ENCODE assay signal across 21 cellular contexts in the genomic region with DNA sequence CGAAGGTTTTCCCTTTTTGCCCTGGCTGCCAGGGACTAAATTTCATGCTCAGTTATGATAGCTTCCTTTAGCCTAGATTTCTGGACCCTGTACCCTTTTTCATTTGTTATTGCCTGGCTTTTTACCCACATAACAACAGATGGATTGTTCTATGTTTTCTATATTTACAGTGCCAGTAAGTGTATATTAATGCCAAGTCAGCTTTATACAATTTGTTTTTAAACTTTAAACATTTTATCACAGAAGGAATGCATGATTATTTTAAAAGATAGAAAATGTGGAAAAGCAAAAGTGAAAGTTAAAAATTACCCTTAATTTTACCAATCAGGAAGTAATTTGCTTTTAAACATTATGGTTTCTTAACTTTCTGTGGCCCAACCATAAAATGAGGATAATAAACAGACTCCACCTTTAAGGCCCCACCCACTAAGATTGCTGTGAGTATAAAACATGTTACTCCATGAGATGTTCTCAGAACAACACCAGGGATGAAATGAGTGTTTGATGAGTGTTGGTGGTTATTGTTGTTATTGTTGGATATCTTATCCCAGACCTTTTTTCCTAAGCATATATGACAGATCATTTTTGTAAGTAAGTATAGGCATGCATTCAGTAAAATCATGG.
DNase-seq lines count a peak whose midpoint lies in the region; ATAC-seq, FAIRE-seq and TF ChIP-seq lines count a peak whose summit lies in the region.
"Had no signal": no experiment of that assay in that cellular context is flagged by ENCODE, and none has a peak within 500 bp of the region (broad histone marks: within the 10 kb centered on the region; RNA-seq: fewer than 3 reads in every experiment).

No MANE protein-coding gene starts in this region.

- H3K27me3 ChIP-seq in ACC112 (ENCODE audit: insufficient read depth, low read length) = no peaks in the 10 kb centered on the region
- H3K27me3 ChIP-seq: left lung had no signal

- H3K79me2 ChIP-seq in ACC112 (ENCODE audit: control insufficient read depth, insufficient read depth, low read length, unreplicated experiment) = no peaks in the 10 kb centered on the region

- POLR2A ChIA-PET in HEK293 (lab: Yijun Ruan, JAX) = no interaction called here

- CTCF ChIA-PET in HEK293 (lab: Yijun Ruan, JAX) = interaction anchor here (0.6 kb wide), 1 partner anchor 21 kb away, joined by 3 read pairs; no protein-coding TSS in a partner anchor

- no peak overlapping the region for H3K4me3 Mint-ChIP-seq in brain
- H3K4me3 Mint-ChIP-seq: activated naive CD8-positive, alpha-beta T cell; effector memory CD8-positive, alpha-beta T cell; nephron progenitor cell had no signal

- DNase-seq in H54 (ENCODE audit: insufficient read length, low spot score) (no peak), NCI-H2029 (lab: John Stamatoyannopoulos, UW) (no peak)
- DNase-seq in activated CD8-positive, alpha-beta memory T cell treated with anti-CD3 and anti-CD28 coated beads for 24 hours = no peak
- DNase-seq: activated CD4-positive, alpha-beta T cell treated with anti-CD3 and anti-CD28 coated beads for 4 hours; DMS 273 treated with DMSO at 0.1 percent for 48 hours; effector memory CD8-positive, alpha-beta T cell; Kasumi-1; NCI-H1105 treated with DMSO at 0.1 percent for 48 hours; NCI-H2081; NCI-H82; nephron progenitor cell; stimulated activated CD8-positive, alpha-beta memory T cell treated with anti-CD3 and anti-CD28 coated beads, Interleukin-4, amount 100 ng/mL, for 48 hours had no signal

- peaks cover 13% of the 10 kb centered on the region for H3K4me1 ChIP-seq in ACC112 (ENCODE audit: control insufficient read depth, insufficient read depth, low read length, unreplicated experiment)
- peaks cover 7% of the 10 kb centered on the region for H3K4me1 ChIP-seq in HEK293 (ENCODE audit: control insufficient read depth, insufficient read depth, low read length)
- H3K4me1 ChIP-seq: left lung had no signal

- no peak for TF ChIP-seq POLR2A in H54 (IDR thresholded peaks at IDR 0.05; ENCODE audit: low read depth, low read length)

- H3K27ac Mint-ChIP-seq in brain = peak overlapping the region in 3 of 5 experiments; percentile 5 to 69 (median 21)
- H3K27ac Mint-ChIP-seq: activated naive CD8-positive, alpha-beta T cell; effector memory CD8-positive, alpha-beta T cell; nephron progenitor cell had no signal

- no peak for TF ChIP-seq CTCF in HEK293 (tag by site-specific recombination; IDR thresholded peaks at IDR 0.05)
- no peak for TF ChIP-seq CTCF in brain (conservative IDR thresholded peaks at IDR 0.05)

- no peaks in the 10 kb centered on the region for H3K9me3 ChIP-seq in HEK293 (ENCODE audit: control insufficient read depth, insufficient read depth, low read depth, low read length)
- H3K9me3 ChIP-seq: left lung had no signal

- H3K27me3 Mint-ChIP-seq in brain = no peaks in the 10 kb centered on the region
- H3K27me3 Mint-ChIP-seq: activated naive CD8-positive, alpha-beta T cell; effector memory CD8-positive, alpha-beta T cell had no signal

- H3K36me3 Mint-ChIP-seq in brain = no peaks in the 10 kb centered on the region
- H3K36me3 Mint-ChIP-seq: activated naive CD8-positive, alpha-beta T cell had no signal

- no peak for ATAC-seq in GM18867 (IDR thresholded peaks at IDR 0.05; ENCODE audit: unreplicated experiment)
- ATAC-seq: effector memory CD8-positive, alpha-beta T cell; HCT116; left lung; sciatic nerve had no signal

- no peaks in the 10 kb centered on the region for H3K9me3 Mint-ChIP-seq in brain
- H3K9me3 Mint-ChIP-seq: nephron progenitor cell had no signal

- no peak overlapping the region for H3K27ac ChIP-seq in ACC112 (ENCODE audit: low read depth, low read length)
- no peak overlapping the region for H3K27ac ChIP-seq in HEK293 (ENCODE audit: extremely low read depth, low read depth, low read length)
- H3K27ac ChIP-seq: left lung had no signal

- H3K4me3 ChIP-seq in ACC112 (ENCODE audit: low read depth, low read length) = peak overlapping the region; percentile 65
- H3K4me3 ChIP-seq in HEK293 (ENCODE audit: low read depth, low read length) = no peak overlapping the region
- H3K4me3 ChIP-seq: left lung had no signal

- FAIRE-seq in islet of Langerhans (lab: Jason Lieb, UNC) = peak; percentile 79
- no peak for FAIRE-seq in H54 (lab: Jason Lieb, UNC)

- H3K4me1 Mint-ChIP-seq in brain = no peaks in the 10 kb centered on the region

- peak overlapping the region; percentile 100 for H2AFZ ChIP-seq in ACC112 (ENCODE audit: low read length, unreplicated experiment)

- H3K36me3 ChIP-seq in ACC112 (ENCODE audit: insufficient read depth, low read length) (no peaks in the 10 kb centered on the region), HEK293 (ENCODE audit: control insufficient read depth in 2 of 2, insufficient read depth in 1 of 2, low read length in 2 of 2) (no peaks in the 10 kb centered on the region)
- H3K36me3 ChIP-seq: left lung had no signal

TF ChIP-seq in HEK293, 187 proteins besides CTCF, POLR2A, EP300 and RAD21:
- peak; percentile 25; the same call in 1 of the 2 replicates for TF ChIP-seq PRDM10 (tag by site-specific recombination; IDR thresholded peaks at IDR 0.05)
- TF ChIP-seq ELK4 (IDR thresholded peaks at IDR 0.05; ENCODE audit: borderline replicate concordance, low read depth, low read length) = no peak
